18 cellular contexts compared by ENCODE assay signal in the genomic region with DNA sequence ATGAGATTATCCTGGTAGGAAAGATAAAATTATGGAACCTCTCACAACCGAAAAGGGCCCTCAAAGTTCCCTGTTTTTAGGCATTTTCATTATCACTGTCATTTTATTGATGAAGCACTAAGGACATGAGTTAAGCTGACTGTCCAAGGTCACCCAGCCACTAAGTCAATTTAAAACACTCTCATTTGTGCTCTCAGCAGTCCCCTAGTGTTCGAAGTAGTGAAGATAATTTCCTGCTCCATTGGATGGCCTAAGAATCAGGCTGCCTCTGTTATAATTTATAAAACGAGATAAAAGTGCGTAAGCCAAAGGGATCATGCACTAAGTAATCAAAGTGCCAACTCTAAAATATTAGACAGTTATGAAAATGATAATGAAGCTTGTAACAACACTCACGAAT.
DNase-seq lines count a peak whose midpoint lies in the region; ATAC-seq and TF ChIP-seq lines count a peak whose summit lies in the region.
"Had no signal": no experiment of that assay in that cellular context is flagged by ENCODE, and none has a peak within 500 bp of the region (broad histone marks: within the 10 kb centered on the region; RNA-seq: fewer than 3 reads in every experiment).

No MANE protein-coding gene starts in this region.

- no peak overlapping the region for H3K4me2 ChIP-seq in OCI-LY3 (ENCODE audit: low read length)
- H3K4me2 ChIP-seq: BLaER1, GM23338 had no signal

- H3K4me3 ChIP-seq in BE2C (ENCODE audit: low read depth, low read length) (no peak overlapping the region), GM06990 (replicated peaks; ENCODE audit: low read depth, low read length) (no peak overlapping the region), OCI-LY3 (ENCODE audit: low read length) (no peak overlapping the region), endodermal cell (ENCODE audit: low read length) (no peak overlapping the region), transverse colon (no peak overlapping the region)
- H3K4me3 ChIP-seq: BLaER1, GM23338 had no signal

- peaks cover 11% of the 10 kb centered on the region for H3K4me1 Mint-ChIP-seq in endodermal cell

- no peak overlapping the region for H3K4me3 Mint-ChIP-seq in endodermal cell
- H3K4me3 Mint-ChIP-seq: CD8-positive, alpha-beta T cell; GM23338; HFFc6 had no signal

- H3K79me2 ChIP-seq in OCI-LY3 (ENCODE audit: low read length) = no peaks in the 10 kb centered on the region

- DNase-seq in BE2C (no peak), GM06990 (ENCODE audit: extremely low read depth, insufficient read length) (no peak), endodermal cell (no peak), DMS79 (lab: John Stamatoyannopoulos, UW) (no peak), retina (no peak), transverse colon (no peak)
- DNase-seq: AML-193; Calu3; CD8-positive, alpha-beta T cell; DND-41; EL; HFFc6; KG1 had no signal

- no peaks in the 10 kb centered on the region for H3K9me3 Mint-ChIP-seq in endodermal cell
- H3K9me3 Mint-ChIP-seq: CD8-positive, alpha-beta T cell; GM23338 had no signal

- WGBS in endodermal cell (ENCODE audit: insufficient coverage in 1 of 2, insufficient read length in 1 of 2), 2 experiments = 88 to 92% methylated on average over 5 of the region's 5 CpGs
- WGBS in transverse colon (ENCODE audit: low coverage in 1 of 2), 2 donors = 91 to 92% methylated on average over 5 of the region's 5 CpGs

- intact Hi-C loops in transverse colon (cut with DNase I; ENCODE audit: low total_unique reads) = no loop called here

- H2AFZ ChIP-seq in OCI-LY3 (ENCODE audit: low read depth, low read length) = no peak overlapping the region
- H2AFZ ChIP-seq: GM23338 had no signal

- in situ Hi-C loops in transverse colon (cut with MboI; ENCODE audit: low pct_ligation_motif_present in 1 of 4, low pct_unique_long_range_greater_than_20kb in 1 of 4, low sequenced_read_pairs in 3 of 4) = no loop called here

- no peak for TF ChIP-seq EP300 in transverse colon (IDR thresholded peaks at IDR 0.05; ENCODE audit: low read depth)

- H3K36me3 ChIP-seq in BE2C (no peaks in the 10 kb centered on the region), GM06990 (ENCODE audit: control insufficient read depth, insufficient read depth, low read length) (no peaks in the 10 kb centered on the region), OCI-LY3 (replicated peaks; ENCODE audit: low read depth, low read length) (peaks cover 14% of the 10 kb centered on the region), endodermal cell (ENCODE audit: control insufficient read depth, insufficient read depth, low read length) (peaks cover 10% of the 10 kb centered on the region), transverse colon (peaks cover 0 to 26% (median 13%) of the 10 kb centered on the region in 4 donors)

- H3K27ac ChIP-seq in OCI-LY3 (ENCODE audit: low read length) (no peak overlapping the region), endodermal cell (ENCODE audit: low read depth, low read length) (no peak overlapping the region), transverse colon (no peak overlapping the region)
- H3K27ac ChIP-seq: BLaER1 had no signal

- no peaks in the 10 kb centered on the region for H3K27me3 Mint-ChIP-seq in endodermal cell (ENCODE audit: insufficient read depth)

- peak; percentile 18; the same call in 1 of the 2 replicates for TF ChIP-seq CTCF in BE2C (IDR thresholded peaks at IDR 0.05; ENCODE audit: low read depth, low read length)
- peak; percentile 15 for TF ChIP-seq CTCF in GM06990 (IDR thresholded peaks at IDR 0.05; ENCODE audit: insufficient read depth, low read length, poor library complexity, severe bottlenecking)
- TF ChIP-seq CTCF in OCI-LY3 (IDR thresholded peaks at IDR 0.05; ENCODE audit: low read depth, low read length) = peak; percentile 12; the same call in 1 of the 2 replicates
- TF ChIP-seq CTCF in endodermal cell (conservative IDR thresholded peaks at IDR 0.05) = peak; percentile 56
- no peak for TF ChIP-seq CTCF in transverse colon (IDR thresholded peaks at IDR 0.05)

- no peak for ATAC-seq in HG02970 (IDR thresholded peaks at IDR 0.05; ENCODE audit: low FRiP score, unreplicated experiment)
- ATAC-seq: CD8-positive, alpha-beta T cell; GM23338; HCT116 had no signal

- H3K27ac Mint-ChIP-seq in endodermal cell = no peak overlapping the region
- H3K27ac Mint-ChIP-seq: CD8-positive, alpha-beta T cell; GM23338; HFFc6 had no signal

- peaks cover 41% of the 10 kb centered on the region for H3K36me3 Mint-ChIP-seq in endodermal cell (ENCODE audit: low read depth)

- H3K4me1 ChIP-seq in BE2C (no peaks in the 10 kb centered on the region), OCI-LY3 (ENCODE audit: low read length) (no peaks in the 10 kb centered on the region), endodermal cell (ENCODE audit: control insufficient read depth, insufficient read depth, low read length) (peaks cover 7% of the 10 kb centered on the region), transverse colon (no peaks in the 10 kb centered on the region)

- no peak overlapping the region for H3K9ac ChIP-seq in OCI-LY3 (ENCODE audit: low read length)
- H3K9ac ChIP-seq in endodermal cell (ENCODE audit: extremely low read depth, low read length, poor library complexity, severe bottlenecking) = no peak overlapping the region
- H3K9ac ChIP-seq: BLaER1 had no signal

- no peak for TF ChIP-seq POLR2A in transverse colon (IDR thresholded peaks at IDR 0.05)

- H4K20me1 ChIP-seq in OCI-LY3 (ENCODE audit: insufficient read depth, low read length) = no peaks in the 10 kb centered on the region
- H4K20me1 ChIP-seq: BLaER1 had no signal

- H3K27me3 ChIP-seq in BE2C = no peaks in the 10 kb centered on the region
- H3K27me3 ChIP-seq in GM06990 (replicated peaks; ENCODE audit: control insufficient read depth, insufficient read depth, low read length) = no peaks in the 10 kb centered on the region
- no peaks in the 10 kb centered on the region for H3K27me3 ChIP-seq in OCI-LY3 (ENCODE audit: low read depth, low read length)
- H3K27me3 ChIP-seq in endodermal cell (ENCODE audit: control insufficient read depth, insufficient read depth, low read length, poor library complexity, severe bottlenecking) = no peaks in the 10 kb centered on the region
- H3K27me3 ChIP-seq in transverse colon = no peaks in the 10 kb centered on the region
- H3K27me3 ChIP-seq: BLaER1 had no signal

- H3K9me3 ChIP-seq in BE2C (no peaks in the 10 kb centered on the region), OCI-LY3 (ENCODE audit: insufficient read depth, low read length) (no peaks in the 10 kb centered on the region), endodermal cell (ENCODE audit: control insufficient read depth, low read length) (no peaks in the 10 kb centered on the region), transverse colon (no peaks in the 10 kb centered on the region)

Comparison
In these comparisons a context has a peak if more than half of its experiments do, and no peak if none do; other contexts are left out.
1. CTCF ChIP-seq: peak in BE2C (single experiment), GM06990 (single experiment), OCI-LY3 (single experiment) and endodermal cell (single experiment); none in transverse colon (0 of 5).